In the genomic region with DNA sequence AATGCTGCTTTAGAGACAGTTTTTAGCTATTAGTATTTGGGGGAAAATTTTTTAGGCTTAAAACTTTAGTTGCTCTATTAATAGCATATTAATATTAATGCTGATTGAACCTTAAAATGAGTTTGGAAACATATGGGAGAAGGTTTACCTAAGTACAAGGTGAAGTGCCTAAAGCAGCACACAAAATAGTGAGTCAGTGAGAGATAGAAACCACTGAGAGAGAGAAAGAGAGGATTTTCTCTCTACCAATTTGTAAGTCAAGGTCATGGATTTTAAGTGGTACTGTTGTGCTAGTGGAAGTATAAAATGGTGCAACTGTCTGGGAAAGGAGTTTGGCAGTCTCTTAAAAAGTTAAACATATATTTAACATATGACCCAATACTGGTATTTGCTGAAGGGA, we compare ENCODE assay signal across 20 cellular contexts.
DNase-seq lines count a peak whose midpoint lies in the region; ATAC-seq, FAIRE-seq and TF ChIP-seq lines count a peak whose summit lies in the region.
"Had no signal": no experiment of that assay in that cellular context is flagged by ENCODE, and none has a peak within 500 bp of the region (broad histone marks: within the 10 kb centered on the region; RNA-seq: fewer than 3 reads in every experiment).

No MANE protein-coding gene starts in this region.

- H3K4me3 Mint-ChIP-seq in endothelial cell (ENCODE audit: unreplicated experiment) = no peak overlapping the region
- H3K4me3 Mint-ChIP-seq in activated T-helper 2 cell treated with anti-CD3 and anti-CD28 coated beads, Interferon-gamma antibody, Interleukin-2, Interleukin-4, amounts not matched to agents 10 μg/mL and 5 μg/mL and 100 μg/mL, durations not matched to agents 14 hours and 24 hours and 36 hours (ENCODE audit: low read depth) = no peak overlapping the region

- no peaks in the 10 kb centered on the region for H3K27me3 Mint-ChIP-seq in endothelial cell (ENCODE audit: unreplicated experiment)
- H3K27me3 Mint-ChIP-seq in activated T-helper 2 cell treated with anti-CD3 and anti-CD28 coated beads, Interferon-gamma antibody, Interleukin-2, Interleukin-4, amounts not matched to agents 10 μg/mL and 5 μg/mL and 100 μg/mL, durations not matched to agents 14 hours and 24 hours and 36 hours (ENCODE audit: low read depth) = no peaks in the 10 kb centered on the region

- H3K36me3 Mint-ChIP-seq in endothelial cell (ENCODE audit: low read depth, unreplicated experiment) = peaks cover 6% of the 10 kb centered on the region
- H3K36me3 Mint-ChIP-seq in activated T-helper 2 cell treated with anti-CD3 and anti-CD28 coated beads, Interferon-gamma antibody, Interleukin-2, Interleukin-4, amounts not matched to agents 10 μg/mL and 5 μg/mL and 100 μg/mL, durations not matched to agents 14 hours and 24 hours and 36 hours (ENCODE audit: low read depth) = no peaks in the 10 kb centered on the region

- peaks cover 47% of the 10 kb centered on the region for H3K4me1 ChIP-seq in left ventricle myocardium inferior

- no peak for FAIRE-seq in GM12891 (lab: Jason Lieb, UNC)
- FAIRE-seq: small intestine had no signal

- no peaks in the 10 kb centered on the region for H3K27me3 ChIP-seq in left ventricle myocardium inferior (ENCODE audit: low read depth)
- H3K27me3 ChIP-seq: left lung had no signal

- H3K9me3 ChIP-seq in left ventricle myocardium inferior (replicated peaks) = no peaks in the 10 kb centered on the region
- H3K9me3 ChIP-seq: left lung had no signal

- TF ChIP-seq POLR2A in GM12891 (IDR thresholded peaks at IDR 0.05; ENCODE audit: low read depth, low read length) = no peak

- ATAC-seq in left cardiac atrium (no peak), HG03378 (IDR thresholded peaks at IDR 0.05; ENCODE audit: unreplicated experiment) (peak; percentile 3), HG03039 (IDR thresholded peaks at IDR 0.05; ENCODE audit: unreplicated experiment) (no peak)
- ATAC-seq: left lung had no signal

- H3K27ac Mint-ChIP-seq in endothelial cell (ENCODE audit: unreplicated experiment) = peak overlapping the region; percentile 92
- no peak overlapping the region for H3K27ac Mint-ChIP-seq in activated T-helper 2 cell treated with anti-CD3 and anti-CD28 coated beads, Interferon-gamma antibody, Interleukin-2, Interleukin-4, amounts not matched to agents 10 μg/mL and 5 μg/mL and 100 μg/mL, durations not matched to agents 14 hours and 24 hours and 36 hours

- DNase-seq in left ventricle myocardium inferior = no peak
- no peak for DNase-seq in left cardiac atrium
- DNase-seq in endothelial cell (ENCODE audit: low spot score) = no peak
- DNase-seq in activated T-helper 2 cell treated with anti-CD3 and anti-CD28 coated beads, Interferon-gamma antibody, Interleukin-2, Interleukin-4, amounts not matched to agents 10 μg/mL and 5 μg/mL and 100 μg/mL, durations not matched to agents 14 hours and 24 hours and 36 hours (ENCODE audit: low spot score) = no peak
- DNase-seq in GM12891 (ENCODE audit: insufficient read length, low spot score) = no peak
- DNase-seq in GDM1 (lab: John Stamatoyannopoulos, UW) = no peak
- DNase-seq: activated CD4-positive, alpha-beta T cell treated with anti-CD3 and anti-CD28 coated beads, Interleukin-2, amount 50 U/mL, for 4 hours; activated naive CD4-positive, alpha-beta T cell; amygdala; C1 segment of cervical spinal cord; caudate nucleus; left lung; NCI-H524 treated with DMSO at 0.1 percent for 48 hours; SIG-M5; stimulated activated CD4-positive, alpha-beta T cell treated with anti-CD3 and anti-CD28 coated beads, Interleukin-4, amount 100 ng/mL, for 1 hour; T-helper 1 cell had no signal

- no peak overlapping the region for H3K4me3 ChIP-seq in left ventricle myocardium inferior
- H3K4me3 ChIP-seq: left lung had no signal

- TF ChIP-seq CTCF in left ventricle myocardium inferior (IDR thresholded peaks at IDR 0.05; ENCODE audit: borderline replicate concordance) (no peak), endothelial cell (IDR thresholded peaks at IDR 0.05; ENCODE audit: unreplicated experiment) (no peak)

- H3K27ac ChIP-seq in left ventricle myocardium inferior (replicated peaks) = peak overlapping the region; percentile 50
- H3K27ac ChIP-seq: KMS-11, left lung had no signal

- peaks cover 23% of the 10 kb centered on the region for H3K4me1 Mint-ChIP-seq in endothelial cell (ENCODE audit: unreplicated experiment)
- peaks cover 3% of the 10 kb centered on the region for H3K4me1 Mint-ChIP-seq in activated T-helper 2 cell treated with anti-CD3 and anti-CD28 coated beads, Interferon-gamma antibody, Interleukin-2, Interleukin-4, amounts not matched to agents 10 μg/mL and 5 μg/mL and 100 μg/mL, durations not matched to agents 14 hours and 24 hours and 36 hours (ENCODE audit: low read depth)

- no peaks in the 10 kb centered on the region for H3K9me3 Mint-ChIP-seq in endothelial cell (ENCODE audit: unreplicated experiment)
- H3K9me3 Mint-ChIP-seq in activated T-helper 2 cell treated with anti-CD3 and anti-CD28 coated beads, Interferon-gamma antibody, Interleukin-2, Interleukin-4, amounts not matched to agents 10 μg/mL and 5 μg/mL and 100 μg/mL, durations not matched to agents 14 hours and 24 hours and 36 hours = no peaks in the 10 kb centered on the region

- no peaks in the 10 kb centered on the region for H3K36me3 ChIP-seq in left ventricle myocardium inferior
- H3K36me3 ChIP-seq: left lung had no signal

- intact Hi-C loops in left ventricle myocardium inferior (cut with micrococcal nuclease) (no loop called here), left cardiac atrium (cut with DNase I) (no loop called here)
- intact Hi-C loops in activated T-helper 2 cell treated with anti-CD3 and anti-CD28 coated beads, Interferon-gamma antibody, Interleukin-2, Interleukin-4, amounts not matched to agents 10 μg/mL and 5 μg/mL and 100 μg/mL, durations not matched to agents 14 hours and 24 hours and 36 hours (cut with micrococcal nuclease) = no loop called here

TF ChIP-seq in GM12891, 5 proteins besides CTCF, POLR2A, EP300 and RAD21:
- TF ChIP-seq POU2F2 (IDR thresholded peaks at IDR 0.05; ENCODE audit: low read depth, low read length) = no peak
- no peak for TF ChIP-seq TAF1 (IDR thresholded peaks at IDR 0.05; ENCODE audit: low read depth, low read length)
- no peak for TF ChIP-seq PAX5 (IDR thresholded peaks at IDR 0.05; ENCODE audit: insufficient read depth, low read length, severe bottlenecking)
- no peak for TF ChIP-seq POLR2AphosphoS5 (IDR thresholded peaks at IDR 0.05; ENCODE audit: low read depth, low read length)
- TF ChIP-seq SPI1 (IDR thresholded peaks at IDR 0.05; ENCODE audit: low read depth, low read length) = no peak
TF ChIP-seq in GM12891: peak in this region for 0.
